25 cellular contexts compared by ENCODE assay signal in genomic region chr17:28295677-28296578, GRCh38. TPM values are rescaled to one million over a fixed set of nuclear protein-coding genes. Genes with fewer than 3 reads are reported as not detected.
DNase-seq lines count a peak whose midpoint lies in the region; ATAC-seq lines count a peak whose summit lies in the region.
"Had no signal": no experiment of that assay in that cellular context is flagged by ENCODE, and none has a peak within 500 bp of the region (broad histone marks: within the 10 kb centered on the region; RNA-seq: fewer than 3 reads in every experiment).

No MANE protein-coding gene starts in this region.

- H3K27ac ChIP-seq in naive thymus-derived CD4-positive, alpha-beta T cell (ENCODE audit: low read depth, low read length) = no peak overlapping the region
- H3K27ac ChIP-seq: C4-2B, SK-N-MC, transverse colon had no signal

- H3K36me3 ChIP-seq in naive thymus-derived CD4-positive, alpha-beta T cell (ENCODE audit: control insufficient read depth in 2 of 3, insufficient read depth in 3 of 3, low read length in 3 of 3) = no peaks in the 10 kb centered on the region
- H3K36me3 ChIP-seq: HAP-1, transverse colon had no signal

- H3K27me3 ChIP-seq in naive thymus-derived CD4-positive, alpha-beta T cell (ENCODE audit: control insufficient read depth in 2 of 2, insufficient read depth in 2 of 2, low read length in 2 of 2) = no peaks in the 10 kb centered on the region

- CTCF ChIA-PET in naive thymus-derived CD4-positive, alpha-beta T cell (lab: Charles Lee) = no interaction called here

- no peak overlapping the region for H3K4me3 ChIP-seq in naive thymus-derived CD4-positive, alpha-beta T cell (ENCODE audit: low read length)
- H3K4me3 ChIP-seq: HAP-1, SK-N-MC, transverse colon had no signal

- POLR2A ChIA-PET in naive thymus-derived CD4-positive, alpha-beta T cell (lab: Charles Lee) = no interaction called here

- ATAC-seq in memory B cell (ENCODE audit: low read depth) = no peak
- ATAC-seq in naive thymus-derived CD4-positive, alpha-beta T cell = no peak
- ATAC-seq: activated CD8-positive, alpha-beta memory T cell treated with anti-CD3 and anti-CD28 coated beads, Interleukin-2, amount 10 ng/mL, durations not matched to agents 7 days and 5 days; left ventricle myocardium superior; natural killer cell had no signal

- DNase-seq in activated naive CD4-positive, alpha-beta T cell (lab: John Stamatoyannopoulos, UW) = no peak
- DNase-seq in activated T-helper 1 cell treated with anti-CD3 and anti-CD28 coated beads, Interleukin-12 subunit alpha, Interleukin-12 subunit beta, Interleukin-2, Interleukin-4 antibody, amounts not matched to agents 30 ng/mL and 10 ng/mL and 1 ng/mL, durations not matched to agents 14 hours and 24 hours and 36 hours (ENCODE audit: low spot score) = no peak
- DNase-seq in memory B cell (ENCODE audit: low spot score in 2 of 2) = no peak
- no peak for DNase-seq in ureter (ENCODE audit: low spot score)
- no peak for DNase-seq in UCSD-AML1 (lab: John Stamatoyannopoulos, UW; ENCODE audit: unreplicated experiment)
- DNase-seq in naive thymus-derived CD4-positive, alpha-beta T cell = no peak
- DNase-seq: activated CD8-positive, alpha-beta memory T cell treated with anti-CD3 and anti-CD28 coated beads, Interleukin-2, amount 10 ng/mL, durations not matched to agents 7 days and 5 days; activated effector memory CD4-positive, alpha-beta T cell treated with anti-CD3 and anti-CD28 coated beads, Interleukin-2, amount 50 U/mL, for 16 hours; Caco-2; DMS79; GDM1; IMR-90; islet precursor cell; left ventricle myocardium superior; natural killer cell; NCI-H1092 treated with DMSO at 0.1 percent for 48 hours; NCI-H187; NCI-H524 treated with DMSO at 0.1 percent for 48 hours; occipital lobe; stimulated activated CD4-positive, alpha-beta T cell treated with anti-CD3 and anti-CD28 coated beads, Interleukin-15, amount 100 ng/mL, for 24 hours; transverse colon had no signal

- peaks cover 14% of the 10 kb centered on the region for H3K4me1 Mint-ChIP-seq in activated naive CD4-positive, alpha-beta T cell treated with anti-CD3 and anti-CD28 coated beads, Interleukin-2, amount 50 U/mL, for 24 hours
- H3K4me1 Mint-ChIP-seq in activated T-helper 1 cell treated with anti-CD3 and anti-CD28 coated beads, Interleukin-12 subunit alpha, Interleukin-12 subunit beta, Interleukin-2, Interleukin-4 antibody, amounts not matched to agents 30 ng/mL and 10 ng/mL and 1 ng/mL, durations not matched to agents 14 hours and 24 hours and 36 hours (ENCODE audit: low read depth) = peaks cover 15% of the 10 kb centered on the region
- H3K4me1 Mint-ChIP-seq in memory B cell = peaks cover 9% of the 10 kb centered on the region
- H3K4me1 Mint-ChIP-seq in naive thymus-derived CD4-positive, alpha-beta T cell = peaks cover 0 to 4% (median 0%) of the 10 kb centered on the region in 7 donors
- H3K4me1 Mint-ChIP-seq: natural killer cell had no signal

- H3K9me3 Mint-ChIP-seq in activated naive CD4-positive, alpha-beta T cell treated with anti-CD3 and anti-CD28 coated beads, Interleukin-2, amount 50 U/mL, for 24 hours = no peaks in the 10 kb centered on the region
- H3K9me3 Mint-ChIP-seq in activated T-helper 1 cell treated with anti-CD3 and anti-CD28 coated beads, Interleukin-12 subunit alpha, Interleukin-12 subunit beta, Interleukin-2, Interleukin-4 antibody, amounts not matched to agents 30 ng/mL and 10 ng/mL and 1 ng/mL, durations not matched to agents 14 hours and 24 hours and 36 hours = no peaks in the 10 kb centered on the region
- H3K9me3 Mint-ChIP-seq in memory B cell = no peaks in the 10 kb centered on the region
- H3K9me3 Mint-ChIP-seq in naive thymus-derived CD4-positive, alpha-beta T cell = no peaks in the 10 kb centered on the region
- H3K9me3 Mint-ChIP-seq: natural killer cell had no signal

- H3K4me1 ChIP-seq in naive thymus-derived CD4-positive, alpha-beta T cell (ENCODE audit: control insufficient read depth in 2 of 2, insufficient read depth in 2 of 2, low read length in 2 of 2) = no peaks in the 10 kb centered on the region
- H3K4me1 ChIP-seq: transverse colon had no signal

- H3K9me3 ChIP-seq in naive thymus-derived CD4-positive, alpha-beta T cell (ENCODE audit: control insufficient read depth in 2 of 3, low read length in 3 of 3) = no peaks in the 10 kb centered on the region
- H3K9me3 ChIP-seq: Caco-2, HAP-1, transverse colon had no signal

- peak overlapping the region; percentile 93 for H3K27ac Mint-ChIP-seq in activated naive CD4-positive, alpha-beta T cell treated with anti-CD3 and anti-CD28 coated beads, Interleukin-2, amount 50 U/mL, for 24 hours
- H3K27ac Mint-ChIP-seq in activated T-helper 1 cell treated with anti-CD3 and anti-CD28 coated beads, Interleukin-12 subunit alpha, Interleukin-12 subunit beta, Interleukin-2, Interleukin-4 antibody, amounts not matched to agents 30 ng/mL and 10 ng/mL and 1 ng/mL, durations not matched to agents 14 hours and 24 hours and 36 hours = peak overlapping the region; percentile 85
- peak overlapping the region; percentile 51 for H3K27ac Mint-ChIP-seq in memory B cell
- no peak overlapping the region for H3K27ac Mint-ChIP-seq in naive thymus-derived CD4-positive, alpha-beta T cell
- H3K27ac Mint-ChIP-seq: activated CD8-positive, alpha-beta memory T cell treated with anti-CD3 and anti-CD28 coated beads, Interleukin-2, amount 10 ng/mL, durations not matched to agents 7 days and 5 days; natural killer cell had no signal

- peak overlapping the region; percentile 53 for H3K4me3 Mint-ChIP-seq in activated naive CD4-positive, alpha-beta T cell treated with anti-CD3 and anti-CD28 coated beads, Interleukin-2, amount 50 U/mL, for 24 hours
- no peak overlapping the region for H3K4me3 Mint-ChIP-seq in activated T-helper 1 cell treated with anti-CD3 and anti-CD28 coated beads, Interleukin-12 subunit alpha, Interleukin-12 subunit beta, Interleukin-2, Interleukin-4 antibody, amounts not matched to agents 30 ng/mL and 10 ng/mL and 1 ng/mL, durations not matched to agents 14 hours and 24 hours and 36 hours
- no peak overlapping the region for H3K4me3 Mint-ChIP-seq in memory B cell
- H3K4me3 Mint-ChIP-seq in naive thymus-derived CD4-positive, alpha-beta T cell = no peak overlapping the region
- H3K4me3 Mint-ChIP-seq: activated CD8-positive, alpha-beta memory T cell treated with anti-CD3 and anti-CD28 coated beads, Interleukin-2, amount 10 ng/mL, durations not matched to agents 7 days and 5 days; natural killer cell had no signal

- intact Hi-C loops in activated T-helper 1 cell treated with anti-CD3 and anti-CD28 coated beads, Interleukin-12 subunit alpha, Interleukin-12 subunit beta, Interleukin-2, Interleukin-4 antibody, amounts not matched to agents 30 ng/mL and 10 ng/mL and 1 ng/mL, durations not matched to agents 14 hours and 24 hours and 36 hours (cut with micrococcal nuclease) = loop anchor here (1.0 to 5.0 kb wide), 4 partner anchors 18 to 239 kb away; partner anchors contain the start of genes IFT20, TMEM97 and TNFAIP1
- intact Hi-C loops in naive thymus-derived CD4-positive, alpha-beta T cell (cut with micrococcal nuclease) = no loop called here

- H3K27me3 Mint-ChIP-seq in activated naive CD4-positive, alpha-beta T cell treated with anti-CD3 and anti-CD28 coated beads, Interleukin-2, amount 50 U/mL, for 24 hours = peaks cover 5% of the 10 kb centered on the region
- H3K27me3 Mint-ChIP-seq in activated T-helper 1 cell treated with anti-CD3 and anti-CD28 coated beads, Interleukin-12 subunit alpha, Interleukin-12 subunit beta, Interleukin-2, Interleukin-4 antibody, amounts not matched to agents 30 ng/mL and 10 ng/mL and 1 ng/mL, durations not matched to agents 14 hours and 24 hours and 36 hours (ENCODE audit: insufficient read depth) = peaks cover 23% of the 10 kb centered on the region
- peaks cover 3% of the 10 kb centered on the region for H3K27me3 Mint-ChIP-seq in memory B cell
- H3K27me3 Mint-ChIP-seq in naive thymus-derived CD4-positive, alpha-beta T cell = peaks cover 0 to 23% (median 19%) of the 10 kb centered on the region in 5 donors

- H3K36me3 Mint-ChIP-seq in activated naive CD4-positive, alpha-beta T cell treated with anti-CD3 and anti-CD28 coated beads, Interleukin-2, amount 50 U/mL, for 24 hours = no peaks in the 10 kb centered on the region
- no peaks in the 10 kb centered on the region for H3K36me3 Mint-ChIP-seq in activated T-helper 1 cell treated with anti-CD3 and anti-CD28 coated beads, Interleukin-12 subunit alpha, Interleukin-12 subunit beta, Interleukin-2, Interleukin-4 antibody, amounts not matched to agents 30 ng/mL and 10 ng/mL and 1 ng/mL, durations not matched to agents 14 hours and 24 hours and 36 hours (ENCODE audit: low read depth)
- no peaks in the 10 kb centered on the region for H3K36me3 Mint-ChIP-seq in memory B cell
- H3K36me3 Mint-ChIP-seq in naive thymus-derived CD4-positive, alpha-beta T cell = no peaks in the 10 kb centered on the region
- H3K36me3 Mint-ChIP-seq: activated CD8-positive, alpha-beta memory T cell treated with anti-CD3 and anti-CD28 coated beads, Interleukin-2, amount 10 ng/mL, durations not matched to agents 7 days and 5 days; natural killer cell had no signal

RNA-seq across cellular contexts. Expression of gene TMEM97, which starts 23.1 kb away (rescaled TPM):
- total RNA-seq in activated T-helper 1 cell treated with anti-CD3 and anti-CD28 coated beads, Interleukin-12 subunit alpha, Interleukin-12 subunit beta, Interleukin-2, Interleukin-4 antibody, amounts not matched to agents 30 ng/mL and 10 ng/mL and 1 ng/mL, durations not matched to agents 14 hours and 24 hours and 36 hours = 60.9 and 64.5 TPM in 2 replicates
- total RNA-seq in ureter = 237 TPM
- total RNA-seq in naive thymus-derived CD4-positive, alpha-beta T cell = 10 to 100 TPM in 1 of 5 experiments, 1 to 10 TPM in 4; 2.9 to 19.9 (median 4.8) TPM
- 10 to 100 TPM in 1 of 2 donors, 1 to 10 TPM in 1; 8.3 to 10.9 TPM for polyA plus RNA-seq in naive thymus-derived CD4-positive, alpha-beta T cell

RNA-seq across cellular contexts. Expression of gene IFT20, which starts 39.3 kb away (rescaled TPM):
- total RNA-seq in activated T-helper 1 cell treated with anti-CD3 and anti-CD28 coated beads, Interleukin-12 subunit alpha, Interleukin-12 subunit beta, Interleukin-2, Interleukin-4 antibody, amounts not matched to agents 30 ng/mL and 10 ng/mL and 1 ng/mL, durations not matched to agents 14 hours and 24 hours and 36 hours = 21.3 and 25.8 TPM in 2 replicates
- 48.8 TPM for total RNA-seq in ureter
- 10 to 100 TPM; 24.7 to 56.2 (median 37.0) TPM for total RNA-seq in naive thymus-derived CD4-positive, alpha-beta T cell
- 10 to 100 TPM; 44.5 to 44.9 TPM for polyA plus RNA-seq in naive thymus-derived CD4-positive, alpha-beta T cell

RNA-seq across cellular contexts. Expression of gene TNFAIP1, which starts 39.6 kb away (rescaled TPM):
- 35.1 and 39.9 TPM in 2 replicates for total RNA-seq in activated T-helper 1 cell treated with anti-CD3 and anti-CD28 coated beads, Interleukin-12 subunit alpha, Interleukin-12 subunit beta, Interleukin-2, Interleukin-4 antibody, amounts not matched to agents 30 ng/mL and 10 ng/mL and 1 ng/mL, durations not matched to agents 14 hours and 24 hours and 36 hours
- total RNA-seq in ureter = 55.1 TPM
- total RNA-seq in naive thymus-derived CD4-positive, alpha-beta T cell = 10 to 100 TPM in 4 of 5 experiments, 1 to 10 TPM in 1; 8.0 to 26.9 (median 25.9) TPM
- 10 to 100 TPM; 10.3 to 19.0 TPM for polyA plus RNA-seq in naive thymus-derived CD4-positive, alpha-beta T cell

Comparison
In these comparisons a context has a peak if more than half of its experiments do, and no peak if none do; other contexts are left out.
1. H3K27ac Mint-ChIP-seq: peak in activated naive CD4-positive, alpha-beta T cell treated with anti-CD3 and anti-CD28 coated beads, Interleukin-2, amount 50 U/mL, for 24 hours (single experiment), activated T-helper 1 cell treated with anti-CD3 and anti-CD28 coated beads, Interleukin-12 subunit alpha, Interleukin-12 subunit beta, Interleukin-2, Interleukin-4 antibody, amounts not matched to agents 30 ng/mL and 10 ng/mL and 1 ng/mL, durations not matched to agents 14 hours and 24 hours and 36 hours (single experiment) and memory B cell (single experiment); none in naive thymus-derived CD4-positive, alpha-beta T cell (0 of 9).